Comparison of ENCODE assay signal across 8 cellular contexts in the genomic region with DNA sequence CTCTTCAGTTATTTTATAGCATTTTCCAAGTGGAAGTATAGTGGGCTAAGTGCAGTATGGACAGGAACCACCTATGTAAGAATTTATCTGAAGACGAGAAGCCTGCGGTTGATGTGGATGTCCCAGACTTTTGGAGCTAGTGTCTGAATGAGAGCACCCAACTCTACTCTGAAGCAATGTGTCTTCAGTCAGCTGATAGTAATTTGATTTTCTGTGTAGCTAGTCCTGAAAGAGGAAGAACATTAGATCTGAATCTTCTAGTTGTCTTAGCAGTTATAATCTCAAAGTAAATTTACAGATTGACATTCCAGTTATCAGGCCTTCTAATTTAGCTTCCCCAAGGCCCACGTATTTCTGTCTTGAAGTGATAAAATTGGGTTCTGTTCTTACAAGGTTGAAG. TPM values are rescaled to one million over a fixed set of nuclear protein-coding genes. Genes with fewer than 3 reads are reported as not detected.
DNase-seq lines count a peak whose midpoint lies in the region; ATAC-seq, FAIRE-seq and TF ChIP-seq lines count a peak whose summit lies in the region.

No MANE protein-coding gene starts in this region.

- intact Hi-C loops in psoas muscle (cut with DNase I): loop anchor here in 1 of 2 donors (2.0 to 10.0 kb wide), 2 partner anchors 15 to 135 kb away; a partner anchor contains a TSS

- peaks cover 25% of the 10 kb centered on the region for H3K4me1 ChIP-seq in psoas muscle

- TF ChIP-seq CTCF in psoas muscle (IDR thresholded peaks at IDR 0.05): no peak

- FAIRE-seq in GM12892 (lab: Jason Lieb, UNC): peak; percentile 30

- H3K9me3 ChIP-seq in SK-N-MC (ENCODE audit: low read depth, low read length): no peaks in the 10 kb centered on the region
- no peaks in the 10 kb centered on the region for H3K9me3 ChIP-seq in psoas muscle

- no peak overlapping the region for H3K9ac ChIP-seq in SK-N-MC (ENCODE audit: insufficient read length)

- ATAC-seq in psoas muscle (no peak), GM21423 (IDR thresholded peaks at IDR 0.05; ENCODE audit: unreplicated experiment) (no peak)

- WGBS in psoas muscle, 3 donors: 81 to 91% (median 82%) methylated on average over 3 of the region's 3 CpGs

- DNase-seq in GM12892 (ENCODE audit: insufficient read length) (no peak), SK-N-MC (ENCODE audit: low read depth, low spot score) (no peak), erythroblast (lab: John Stamatoyannopoulos, UW) (peak; percentile 16 to 24), psoas muscle (no peak), islet precursor cell (no peak), NCI-H146 treated with DMSO at 0.1 percent for 48 hours (lab: John Stamatoyannopoulos, UW; ENCODE audit: unreplicated experiment) (no peak)
- no peak for DNase-seq in stimulated activated naive CD4-positive, alpha-beta T cell (lab: John Stamatoyannopoulos, UW)

- H3K27ac ChIP-seq in SK-N-MC: no peak overlapping the region
- H3K27ac ChIP-seq in psoas muscle: peak overlapping the region; percentile 99

- H3K27me3 ChIP-seq in psoas muscle (ENCODE audit: insufficient read depth in 3 of 3, low read length in 2 of 3): no peaks in the 10 kb centered on the region

- H3K4me3 ChIP-seq in SK-N-MC (peak overlapping the region; percentile 85), psoas muscle (peak overlapping the region; percentile 73)

- TF ChIP-seq POLR2A in GM12892 (IDR thresholded peaks at IDR 0.05; ENCODE audit: low read depth, low read length) (no peak), erythroblast (IDR thresholded peaks at IDR 0.05; ENCODE audit: low read length) (no peak)

- H3K36me3 ChIP-seq in SK-N-MC (ENCODE audit: insufficient read depth, low read length) (no peaks in the 10 kb centered on the region), psoas muscle (ENCODE audit: insufficient read depth in 1 of 2, low read depth in 1 of 2) (no peaks in the 10 kb centered on the region)

RNA-seq across cellular contexts. Expression of a gene that starts 1.4 kb away (rescaled TPM):
- 16.9 TPM for polyA plus RNA-seq in GM12892 (2012; ENCODE audit: missing spikeins)
- total RNA-seq in psoas muscle: 10 to 100 TPM; 15.8 to 31.0 (median 19.6) TPM
- polyA plus RNA-seq in psoas muscle: 10 to 100 TPM; 13.3 to 26.4 (median 14.6) TPM

Comparison
In these comparisons a context has a peak if more than half of its experiments do, and no peak if none do; other contexts are left out.
1. DNase-seq: peak in erythroblast (2 of 2); none in GM12892 (single experiment), SK-N-MC (single experiment), psoas muscle (0 of 2), islet precursor cell (single experiment), NCI-H146 treated with DMSO at 0.1 percent for 48 hours (single experiment) and stimulated activated naive CD4-positive, alpha-beta T cell (0 of 6).